ENCODE assay signal across 8 cellular contexts in the genomic region with DNA sequence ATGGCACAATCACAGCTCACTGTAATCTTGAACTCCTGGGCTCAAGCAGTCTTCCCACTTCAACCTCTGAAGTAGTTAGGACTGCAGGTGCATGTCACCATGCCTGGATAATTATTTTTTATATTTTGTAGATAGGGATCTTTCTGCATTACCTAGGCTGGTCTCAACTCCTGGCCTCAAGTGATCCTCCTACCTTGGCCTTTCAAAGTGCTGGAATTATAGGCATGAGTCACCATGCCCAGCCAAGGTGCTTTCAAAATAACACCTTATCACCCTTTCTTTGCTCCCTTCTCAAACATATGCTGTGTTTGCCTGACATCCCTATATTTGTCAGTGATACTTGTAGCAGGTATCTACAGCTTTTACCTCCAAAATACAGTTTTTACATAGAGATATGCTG.
"Had no signal": no experiment of that assay in that cellular context is flagged by ENCODE, and none has a peak within 500 bp of the region (broad histone marks: within the 10 kb centered on the region; RNA-seq: fewer than 3 reads in every experiment).

No MANE protein-coding gene starts in this region.

- H3K27ac ChIP-seq: GM23248, HL-60 had no signal

- H3K4me1 ChIP-seq: HAP-1 had no signal

- H3K9ac ChIP-seq: GM23248 had no signal

- H3K36me3 ChIP-seq: HAP-1 had no signal

- ATAC-seq: HCT116, HepG2 had no signal

- H3K9me3 ChIP-seq: HAP-1 had no signal

- H3K4me3 ChIP-seq: GM23248, HAP-1 had no signal

- DNase-seq: GM23248, GOT3, H7, HFFc6 had no signal

- H2AFZ ChIP-seq: GM23248 had no signal

- FAIRE-seq: HepG2 had no signal
